Comparison of ENCODE assay signal across 28 cellular contexts in the genomic region with DNA sequence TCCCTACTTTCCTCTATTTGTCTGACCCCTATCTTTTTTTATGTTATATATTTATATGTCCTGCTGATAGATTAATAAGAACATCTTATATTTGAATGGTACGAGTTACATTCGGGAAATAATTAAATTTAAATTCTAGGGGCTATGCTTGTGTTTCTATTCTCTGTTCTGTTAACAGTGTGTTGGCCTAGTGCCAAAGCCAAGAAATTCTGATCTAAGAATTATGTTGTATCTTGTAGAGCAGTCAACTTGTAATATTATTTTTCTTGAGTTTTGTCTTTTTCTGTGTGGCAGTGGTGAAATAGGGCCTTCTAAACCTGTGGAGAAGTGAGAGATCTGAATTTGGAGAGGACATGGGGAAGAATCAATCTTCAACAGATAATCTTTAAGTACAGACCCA. TPM values are rescaled to one million over a fixed set of nuclear protein-coding genes. Genes with fewer than 3 reads are reported as not detected.
"Had no signal": no experiment of that assay in that cellular context is flagged by ENCODE, and none has a peak within 500 bp of the region (broad histone marks: within the 10 kb centered on the region; RNA-seq: fewer than 3 reads in every experiment).

No MANE protein-coding gene starts in this region.

- H3K27ac Mint-ChIP-seq: stimulated activated naive B cell treated with anti-CD40 and anti-IgM and Interleukin-4, amounts not matched to agents 10 μg/mL and 1 μg/mL and 100 μg/mL, for 72 hours had no signal

- H3K36me3 Mint-ChIP-seq: naive B cell, natural killer cell had no signal

- ATAC-seq: left colon; left lung; lower lobe of right lung; natural killer cell; pancreas; right cardiac atrium; sciatic nerve; stimulated activated naive B cell treated with anti-CD40 and anti-IgM and Interleukin-4, amounts not matched to agents 10 μg/mL and 1 μg/mL and 100 μg/mL, for 72 hours; stimulated activated naive CD8-positive, alpha-beta T cell treated with anti-CD3 and anti-CD28 coated beads, Interleukin-15, Interleukin-2, amounts not matched to agents 100 U/mL and 50 U/mL, for 24 hours had no signal

- H3K4me3 Mint-ChIP-seq: immature natural killer cell; naive B cell; natural killer cell; stimulated activated naive B cell treated with anti-CD40 and anti-IgM and Interleukin-4, amounts not matched to agents 10 μg/mL and 1 μg/mL and 100 μg/mL, for 72 hours had no signal

- H3K9me3 Mint-ChIP-seq: immature natural killer cell, naive B cell, natural killer cell had no signal

- H3K27me3 Mint-ChIP-seq: naive B cell; stimulated activated naive B cell treated with anti-CD40 and anti-IgM and Interleukin-4, amounts not matched to agents 10 μg/mL and 1 μg/mL and 100 μg/mL, for 72 hours had no signal

- DNase-seq: hypothalamus; immature natural killer cell; kidney; left colon; left lung; lower lobe of right lung; mammary epithelial cell; mesenchymal stem cell; naive B cell; natural killer cell; nucleus accumbens; pancreas; posterior cingulate gyrus; retina; right cardiac atrium; stimulated activated CD4-positive, alpha-beta T cell treated with anti-CD3 and anti-CD28 coated beads, Interleukin-12 subunit alpha, Interleukin-12 subunit beta, amount 100 ng/mL, for 4 hours; stimulated activated CD4-positive, alpha-beta T cell treated with anti-CD3 and anti-CD28 coated beads, Interleukin-15, amount 100 ng/mL, for 24 hours; stimulated activated CD4-positive, alpha-beta T cell treated with anti-CD3 and anti-CD28 coated beads, Interleukin-2, amount 100 ng/mL, for 24 hours; stimulated activated CD4-positive, alpha-beta T cell treated with anti-CD3 and anti-CD28 coated beads, Interleukin-4, amount 100 ng/mL, for 1 hour; stimulated activated naive B cell treated with anti-CD40 and anti-IgM and Interleukin-4, amounts not matched to agents 10 μg/mL and 1 μg/mL and 100 μg/mL, for 72 hours; stimulated activated naive CD8-positive, alpha-beta T cell treated with anti-CD3 and anti-CD28 coated beads, Interleukin-15, Interleukin-2, amounts not matched to agents 100 U/mL and 50 U/mL, for 24 hours; stomach; testis; thyroid gland; transverse colon; upper lobe of left lung had no signal

- H3K4me1 Mint-ChIP-seq: stimulated activated naive B cell treated with anti-CD40 and anti-IgM and Interleukin-4, amounts not matched to agents 10 μg/mL and 1 μg/mL and 100 μg/mL, for 72 hours had no signal

RNA-seq across cellular contexts. Expression of a gene that starts 18.2 kb away (rescaled TPM):
- total RNA-seq: vagina had no signal
